In genomic region chr1:25922064-25922632, GRCh38 we compare ENCODE assay signal across 8 cellular contexts. TPM values are rescaled to one million over a fixed set of nuclear protein-coding genes. Genes with fewer than 3 reads are reported as not detected.
A peak's percentile ranks its signal among the peaks of the same experiment; 100 is the strongest.
DNase-seq lines count a peak whose midpoint lies in the region; ATAC-seq and TF ChIP-seq lines count a peak whose summit lies in the region.

No MANE protein-coding gene starts in this region.

- H3K9me3 Mint-ChIP-seq in brain = no peaks in the 10 kb centered on the region

- DNase-seq in heart left ventricle (no peak), left ventricle myocardium superior (no peak), mesendoderm (no peak), vagina (ENCODE audit: extremely low spot score in 2 of 2) (no peak)
- no peak for DNase-seq in stimulated activated CD4-positive, alpha-beta T cell treated with anti-CD3 and anti-CD28 coated beads, Interleukin-4, amount 100 ng/mL, for 1 hour

- H2BK120ac ChIP-seq in mesendoderm (ENCODE audit: low read depth, low read length) = no peak overlapping the region

- peak overlapping the region; percentile 29 for H3K23ac ChIP-seq in mesendoderm (ENCODE audit: low read length)

- ATAC-seq in heart left ventricle (no peak), left ventricle myocardium superior (no peak), GM18519 (IDR thresholded peaks at IDR 0.05; ENCODE audit: low FRiP score, unreplicated experiment) (no peak), HG02588 (IDR thresholded peaks at IDR 0.05; ENCODE audit: unreplicated experiment) (no peak)

- no peaks in the 10 kb centered on the region for H3K36me3 ChIP-seq in heart left ventricle
- H3K36me3 ChIP-seq in mesendoderm (ENCODE audit: control insufficient read depth, insufficient read depth, low read length) = no peaks in the 10 kb centered on the region
- H3K36me3 ChIP-seq in vagina = no peaks in the 10 kb centered on the region

- intact Hi-C loops in heart left ventricle (cut with DNase I) (loop anchor here in 1 of 10 donors (5.0 kb wide), 1 partner anchor 65 kb away; no protein-coding TSS in a partner anchor), left ventricle myocardium superior (cut with micrococcal nuclease) (no loop called here), vagina (cut with DNase I) (no loop called here)

- peak overlapping the region; percentile 32 to 75 (median 61) for H3K4me3 ChIP-seq in heart left ventricle
- H3K4me3 ChIP-seq in mesendoderm (ENCODE audit: low read length) = peak overlapping the region; percentile 52
- peak overlapping the region; percentile 61 to 69 for H3K4me3 ChIP-seq in vagina

- no peaks in the 10 kb centered on the region for H3K79me2 ChIP-seq in mesendoderm (ENCODE audit: control insufficient read depth, insufficient read depth, low read length)

- H4K5ac ChIP-seq in mesendoderm (ENCODE audit: low read length) = peak overlapping the region; percentile 33

- H3K27ac ChIP-seq in heart left ventricle (peak overlapping the region in 10 of 12 donors; percentile 52 to 93 (median 72)), mesendoderm (ENCODE audit: low read depth, low read length) (peak overlapping the region; percentile 91), vagina (peak overlapping the region; percentile 73)

- H3K79me1 ChIP-seq in mesendoderm (ENCODE audit: low read length) = no peaks in the 10 kb centered on the region

- TF ChIP-seq POLR2A in heart left ventricle (IDR thresholded peaks at IDR 0.05) (no peak), vagina (IDR thresholded peaks at IDR 0.05) (no peak)

- H3K4me1 Mint-ChIP-seq in brain = peaks cover 74% of the 10 kb centered on the region

- H3K27ac Mint-ChIP-seq in brain = peak overlapping the region; percentile 34 to 92 (median 63)

- WGBS in heart left ventricle, 4 donors = 30 to 34% (median 32%) methylated on average over 12 of the region's 12 CpGs
- WGBS in mesendoderm (ENCODE audit: extremely low coverage, insufficient coverage, low lambda C conversion rate) = no CpG with 5 or more reads among the region's 12 CpGs

- H3K27me3 Mint-ChIP-seq in brain = peaks cover 9% of the 10 kb centered on the region

- H3K4me3 Mint-ChIP-seq in brain = peak overlapping the region; percentile 39 to 79 (median 68)

- no peak overlapping the region for H4K8ac ChIP-seq in mesendoderm (ENCODE audit: low read depth, low read length)

- TF ChIP-seq CTCF in heart left ventricle (IDR thresholded peaks at IDR 0.05) = no peak
- no peak for TF ChIP-seq CTCF in brain (conservative IDR thresholded peaks at IDR 0.05)
- TF ChIP-seq CTCF in vagina (IDR thresholded peaks at IDR 0.05) = no peak

- H3K4me1 ChIP-seq in heart left ventricle = peaks cover 0 to 37% (median 10%) of the 10 kb centered on the region in 12 donors
- H3K4me1 ChIP-seq in mesendoderm (ENCODE audit: control insufficient read depth, low read depth, low read length) = peaks cover 13% of the 10 kb centered on the region
- H3K4me1 ChIP-seq in vagina = peaks cover 19% of the 10 kb centered on the region

- peak overlapping the region; percentile 91 for H3K56ac ChIP-seq in mesendoderm (ENCODE audit: low read length)

- H3K9ac ChIP-seq in mesendoderm (ENCODE audit: low read length) = peak overlapping the region; percentile 75

- H2BK15ac ChIP-seq in mesendoderm (replicated peaks; ENCODE audit: low read depth) = peak overlapping the region; percentile 48

- H3K9me3 ChIP-seq in heart left ventricle (no peaks in the 10 kb centered on the region), vagina (no peaks in the 10 kb centered on the region)

- peak overlapping the region; percentile 22 for H2AK5ac ChIP-seq in mesendoderm (ENCODE audit: low read length)

- H3K27me3 ChIP-seq in heart left ventricle (no peaks in the 10 kb centered on the region), mesendoderm (ENCODE audit: insufficient read depth, low read length, poor library complexity) (no peaks in the 10 kb centered on the region), vagina (no peaks in the 10 kb centered on the region)

- peak overlapping the region; percentile 89 for H2BK5ac ChIP-seq in mesendoderm (ENCODE audit: low read length)

- peak overlapping the region; percentile 59 for H3K4me2 ChIP-seq in mesendoderm (ENCODE audit: low read length)

- peak overlapping the region; percentile 41 for H3K4ac ChIP-seq in mesendoderm (ENCODE audit: low read depth, low read length)

- peak overlapping the region; percentile 46 for H3K18ac ChIP-seq in mesendoderm (ENCODE audit: low read length)

- H3K36me3 Mint-ChIP-seq in brain = no peaks in the 10 kb centered on the region

RNA-seq across cellular contexts. Expression of gene STMN1, which starts 15.9 kb away (rescaled TPM):
- total RNA-seq in heart left ventricle (10 to 100 TPM; 21.1 to 95.2 (median 46.4) TPM), left ventricle myocardium superior (21.4 TPM), vagina (91.8 TPM)
- polyA plus RNA-seq in heart left ventricle (10 to 100 TPM; 38.3 to 63.2 TPM), brain (ENCODE audit: insufficient read depth, low read depth, low replicate concordance) (3,158 TPM)
- polyA plus RNA-seq in mesendoderm (2013, experiment 1 of 2) = 531 TPM
- polyA plus RNA-seq in mesendoderm (2013, experiment 2 of 2) = 528 TPM

RNA-seq across cellular contexts. Expression of gene PAQR7, which starts 46.6 kb away (rescaled TPM):
- total RNA-seq in heart left ventricle (1 to 10 TPM; 1.1 to 5.7 (median 2.1) TPM), left ventricle myocardium superior (2.0 TPM), vagina (7.1 TPM)
- polyA plus RNA-seq in heart left ventricle (1 to 10 TPM; 1.3 to 1.7 TPM), brain (ENCODE audit: insufficient read depth, low read depth, low replicate concordance) (7.7 TPM)
- 3.7 TPM for polyA plus RNA-seq in mesendoderm (2013, experiment 1 of 2)
- polyA plus RNA-seq in mesendoderm (2013, experiment 2 of 2) = 3.5 TPM
